Comparison of ENCODE assay signal across 20 cellular contexts in genomic region chr2:127095784-127096183, GRCh38. TPM values are rescaled to one million over a fixed set of nuclear protein-coding genes. Genes with fewer than 3 reads are reported as not detected.
DNase-seq lines count a peak whose midpoint lies in the region; ATAC-seq and TF ChIP-seq lines count a peak whose summit lies in the region.
"Had no signal": no experiment of that assay in that cellular context is flagged by ENCODE, and none has a peak within 500 bp of the region (broad histone marks: within the 10 kb centered on the region; RNA-seq: fewer than 3 reads in every experiment).

No MANE protein-coding gene starts in this region.

- WGBS in hepatocyte (ENCODE audit: low lambda C conversion rate, missing lambda C conversion rate) = 93% methylated on average over 8 of the region's 8 CpGs
- 69 to 83% (median 69%) methylated on average over 8 of the region's 8 CpGs for WGBS in psoas muscle, 3 donors
- 87 to 92% methylated on average over 8 of the region's 8 CpGs for WGBS in tibial nerve, 2 donors

- H3K36me3 ChIP-seq in WERI-Rb-1 (peaks cover 10% of the 10 kb centered on the region), hepatocyte (replicated peaks; ENCODE audit: insufficient read depth, low read depth) (no peaks in the 10 kb centered on the region), psoas muscle (ENCODE audit: insufficient read depth in 1 of 2, low read depth in 1 of 2) (no peaks in the 10 kb centered on the region), tibial nerve (no peaks in the 10 kb centered on the region)
- H3K36me3 ChIP-seq: HAP-1 had no signal

- H2AFZ ChIP-seq in hepatocyte = no peak overlapping the region

- no peak for ATAC-seq in psoas muscle
- ATAC-seq in activated T-cell treated with anti-CD3 and anti-CD28 coated beads, Interleukin-2, amount 50 U/mL, for 4 hours = no peak
- ATAC-seq: natural killer cell treated with Interleukin-12 subunit alpha and Interleukin-12 subunit beta and Interleukin-15 and Interleukin-18, amount 100 ng/mL, for 72 hours had no signal

- H3K4me3 ChIP-seq in WERI-Rb-1 (ENCODE audit: low read depth, low read length) = no peak overlapping the region
- no peak overlapping the region for H3K4me3 ChIP-seq in hepatocyte
- H3K4me3 ChIP-seq in psoas muscle = peak overlapping the region; percentile 37
- H3K4me3 ChIP-seq in tibial nerve = no peak overlapping the region
- H3K4me3 ChIP-seq: HAP-1 had no signal

- no peak for DNase-seq in WERI-Rb-1
- no peak for DNase-seq in hepatocyte (ENCODE audit: low spot score)
- DNase-seq in psoas muscle = no peak
- no peak for DNase-seq in tibial nerve (ENCODE audit: low spot score in 2 of 2)
- no peak for DNase-seq in stimulated activated naive CD4-positive, alpha-beta T cell treated with Interleukin-2 at 50 U/mL for 16 hours (lab: John Stamatoyannopoulos, UW)
- no peak for DNase-seq in activated T-cell treated with anti-CD3 and anti-CD28 coated beads, Interleukin-2, amount 50 U/mL, for 4 hours
- DNase-seq in activated naive CD4-positive, alpha-beta T cell treated with anti-CD3 and anti-CD28 coated beads, Interleukin-2, amount 10 ng/mL, durations not matched to agents 7 days and 5 days = no peak
- DNase-seq: activated B cell treated with CpG ODN at 0.5 μM for 24 hours; activated CD4-positive, alpha-beta memory T cell treated with anti-CD3 and anti-CD28 coated beads, Interleukin-2, amount 10 ng/mL, durations not matched to agents 7 days and 5 days; CD4-positive, alpha-beta memory T cell; dermis blood vessel endothelial cell; NCI-H1694 treated with DMSO at 0.1 percent for 48 hours; NCI-H69; stimulated activated CD4-positive, alpha-beta T cell treated with anti-CD3 and anti-CD28 coated beads, Interleukin-12 subunit alpha, Interleukin-12 subunit beta, amount 100 ng/mL, for 4 hours; stimulated activated CD4-positive, alpha-beta T cell treated with anti-CD3 and anti-CD28 coated beads, Interleukin-4, amount 100 ng/mL, for 4 hours; T-helper 9 cell had no signal

- no peaks in the 10 kb centered on the region for H3K27me3 Mint-ChIP-seq in activated T-cell treated with anti-CD3 and anti-CD28 coated beads, Interleukin-2, amount 50 U/mL, for 4 hours (ENCODE audit: low read depth)
- H3K27me3 Mint-ChIP-seq in activated naive CD4-positive, alpha-beta T cell treated with anti-CD3 and anti-CD28 coated beads, Interleukin-2, amount 10 ng/mL, durations not matched to agents 7 days and 5 days = peaks cover 55% of the 10 kb centered on the region
- H3K27me3 Mint-ChIP-seq: activated B cell treated with CpG ODN at 0.5 μM for 24 hours; natural killer cell treated with Interleukin-12 subunit alpha and Interleukin-12 subunit beta and Interleukin-15 and Interleukin-18, amount 100 ng/mL, for 72 hours had no signal

- no peak for TF ChIP-seq EP300 in tibial nerve (IDR thresholded peaks at IDR 0.05)

- intact Hi-C loops in psoas muscle (cut with DNase I) = no loop called here

- H3K27me3 ChIP-seq in WERI-Rb-1 (ENCODE audit: insufficient read depth, low read depth, severe bottlenecking) (no peaks in the 10 kb centered on the region), hepatocyte (no peaks in the 10 kb centered on the region), psoas muscle (ENCODE audit: insufficient read depth in 3 of 3, low read length in 2 of 3) (no peaks in the 10 kb centered on the region), tibial nerve (no peaks in the 10 kb centered on the region)

- no peaks in the 10 kb centered on the region for H3K4me1 Mint-ChIP-seq in activated T-cell treated with anti-CD3 and anti-CD28 coated beads, Interleukin-2, amount 50 U/mL, for 4 hours (ENCODE audit: low read depth)
- no peaks in the 10 kb centered on the region for H3K4me1 Mint-ChIP-seq in activated naive CD4-positive, alpha-beta T cell treated with anti-CD3 and anti-CD28 coated beads, Interleukin-2, amount 10 ng/mL, durations not matched to agents 7 days and 5 days
- H3K4me1 Mint-ChIP-seq: activated CD4-positive, alpha-beta memory T cell treated with anti-CD3 and anti-CD28 coated beads, Interleukin-2, amount 10 ng/mL, durations not matched to agents 7 days and 5 days; CD4-positive, alpha-beta memory T cell had no signal

- H3K9me3 ChIP-seq in WERI-Rb-1 (ENCODE audit: severe bottlenecking) (no peaks in the 10 kb centered on the region), hepatocyte (ENCODE audit: low read depth) (no peaks in the 10 kb centered on the region), psoas muscle (no peaks in the 10 kb centered on the region), tibial nerve (no peaks in the 10 kb centered on the region)
- H3K9me3 ChIP-seq: HAP-1 had no signal

- no peak for TF ChIP-seq POLR2A in tibial nerve (IDR thresholded peaks at IDR 0.05)

- no peaks in the 10 kb centered on the region for H3K36me3 Mint-ChIP-seq in activated T-cell treated with anti-CD3 and anti-CD28 coated beads, Interleukin-2, amount 50 U/mL, for 4 hours (ENCODE audit: insufficient read depth)
- no peaks in the 10 kb centered on the region for H3K36me3 Mint-ChIP-seq in activated naive CD4-positive, alpha-beta T cell treated with anti-CD3 and anti-CD28 coated beads, Interleukin-2, amount 10 ng/mL, durations not matched to agents 7 days and 5 days
- H3K36me3 Mint-ChIP-seq: CD4-positive, alpha-beta memory T cell; mesothelial cell of epicardium; natural killer cell treated with Interleukin-12 subunit alpha and Interleukin-12 subunit beta and Interleukin-15 and Interleukin-18, amount 100 ng/mL, for 72 hours had no signal

- CTCF ChIA-PET in activated naive CD4-positive, alpha-beta T cell treated with anti-CD3 and anti-CD28 coated beads, Interleukin-2, amount 10 ng/mL, durations not matched to agents 7 days and 5 days (lab: Charles Lee) = no interaction called here

- H3K4me2 ChIP-seq in hepatocyte = no peak overlapping the region
- H3K4me2 ChIP-seq: KMS-11 had no signal

- no peak overlapping the region for H3K4me3 Mint-ChIP-seq in activated T-cell treated with anti-CD3 and anti-CD28 coated beads, Interleukin-2, amount 50 U/mL, for 4 hours
- H3K4me3 Mint-ChIP-seq in activated naive CD4-positive, alpha-beta T cell treated with anti-CD3 and anti-CD28 coated beads, Interleukin-2, amount 10 ng/mL, durations not matched to agents 7 days and 5 days = no peak overlapping the region
- H3K4me3 Mint-ChIP-seq: activated B cell treated with CpG ODN at 0.5 μM for 24 hours; activated CD4-positive, alpha-beta memory T cell treated with anti-CD3 and anti-CD28 coated beads, Interleukin-2, amount 10 ng/mL, durations not matched to agents 7 days and 5 days; CD4-positive, alpha-beta memory T cell; mesothelial cell of epicardium; natural killer cell treated with Interleukin-12 subunit alpha and Interleukin-12 subunit beta and Interleukin-15 and Interleukin-18, amount 100 ng/mL, for 72 hours had no signal

- H4K20me1 ChIP-seq in hepatocyte (ENCODE audit: insufficient read depth, poor library complexity, severe bottlenecking) = peaks cover 36% of the 10 kb centered on the region

- H3K9me2 ChIP-seq in hepatocyte (replicated peaks; ENCODE audit: insufficient read depth) = no peaks in the 10 kb centered on the region

- H3K4me1 ChIP-seq in hepatocyte (ENCODE audit: insufficient read depth) = peaks cover 79% of the 10 kb centered on the region
- peaks cover 96% of the 10 kb centered on the region for H3K4me1 ChIP-seq in psoas muscle
- peaks cover 2 to 89% (median 47%) of the 10 kb centered on the region in 4 donors for H3K4me1 ChIP-seq in tibial nerve
- H3K4me1 ChIP-seq: HAP-1 had no signal

- TF ChIP-seq CTCF in WERI-Rb-1 (IDR thresholded peaks at IDR 0.05; ENCODE audit: low read depth, low read length) (no peak), hepatocyte (IDR thresholded peaks at IDR 0.05; ENCODE audit: poor library complexity) (no peak), psoas muscle (IDR thresholded peaks at IDR 0.05) (no peak), tibial nerve (IDR thresholded peaks at IDR 0.05) (no peak)

- no peak overlapping the region for H3K27ac Mint-ChIP-seq in activated naive CD4-positive, alpha-beta T cell treated with anti-CD3 and anti-CD28 coated beads, Interleukin-2, amount 10 ng/mL, durations not matched to agents 7 days and 5 days
- H3K27ac Mint-ChIP-seq: activated B cell treated with CpG ODN at 0.5 μM for 24 hours; activated CD4-positive, alpha-beta memory T cell treated with anti-CD3 and anti-CD28 coated beads, Interleukin-2, amount 10 ng/mL, durations not matched to agents 7 days and 5 days had no signal

- H3K27ac ChIP-seq in WERI-Rb-1 = 0 out of 2 replicates have a peak overlapping the region, but pooled peaks have one; percentile 28
- peak overlapping the region; percentile 73 for H3K27ac ChIP-seq in hepatocyte
- peak overlapping the region; percentile 98 for H3K27ac ChIP-seq in psoas muscle
- peak overlapping the region; percentile 65 to 97 (median 80) for H3K27ac ChIP-seq in tibial nerve
- H3K27ac ChIP-seq: KMS-11 had no signal

- no peaks in the 10 kb centered on the region for H3K9me3 Mint-ChIP-seq in activated T-cell treated with anti-CD3 and anti-CD28 coated beads, Interleukin-2, amount 50 U/mL, for 4 hours
- H3K9me3 Mint-ChIP-seq in activated naive CD4-positive, alpha-beta T cell treated with anti-CD3 and anti-CD28 coated beads, Interleukin-2, amount 10 ng/mL, durations not matched to agents 7 days and 5 days = no peaks in the 10 kb centered on the region
- H3K9me3 Mint-ChIP-seq: activated B cell treated with CpG ODN at 0.5 μM for 24 hours; activated CD4-positive, alpha-beta memory T cell treated with anti-CD3 and anti-CD28 coated beads, Interleukin-2, amount 10 ng/mL, durations not matched to agents 7 days and 5 days; CD4-positive, alpha-beta memory T cell; mesothelial cell of epicardium; natural killer cell treated with Interleukin-12 subunit alpha and Interleukin-12 subunit beta and Interleukin-15 and Interleukin-18, amount 100 ng/mL, for 72 hours had no signal

- H3K79me2 ChIP-seq in hepatocyte = peaks cover 99% of the 10 kb centered on the region

RNA-seq across cellular contexts. Expression of gene BIN1, which starts 11.2 kb away (rescaled TPM):
- total RNA-seq in hepatocyte (107 and 109 TPM in 2 replicates), psoas muscle (1,000 to 10,000 TPM; 1,036 to 1,643 (median 1,260) TPM), tibial nerve (100 to 1,000 TPM in 2 of 4 donors, 10 to 100 TPM in 2; 95.7 to 146 (median 98.8) TPM)
- polyA plus RNA-seq in hepatocyte (113 and 122 TPM in 2 replicates), psoas muscle (1,000 to 10,000 TPM in 2 of 3 donors, 100 to 1,000 TPM in 1; 615 to 1,667 (median 1,547) TPM)
- total RNA-seq in activated T-cell treated with anti-CD3 and anti-CD28 coated beads, Interleukin-2, amount 50 U/mL, for 4 hours = 10 to 100 TPM; 30.3 to 34.6 (median 32.7) TPM

Comparison
In these comparisons a context has a peak if more than half of its experiments do, and no peak if none do; other contexts are left out.
1. H3K27ac ChIP-seq: peak in every context shown above with its lines; median percentile 98 in psoas muscle; 80 in tibial nerve; 73 in hepatocyte; 28 in WERI-Rb-1.